1 cellular context compared by ENCODE assay signal in the genomic region with DNA sequence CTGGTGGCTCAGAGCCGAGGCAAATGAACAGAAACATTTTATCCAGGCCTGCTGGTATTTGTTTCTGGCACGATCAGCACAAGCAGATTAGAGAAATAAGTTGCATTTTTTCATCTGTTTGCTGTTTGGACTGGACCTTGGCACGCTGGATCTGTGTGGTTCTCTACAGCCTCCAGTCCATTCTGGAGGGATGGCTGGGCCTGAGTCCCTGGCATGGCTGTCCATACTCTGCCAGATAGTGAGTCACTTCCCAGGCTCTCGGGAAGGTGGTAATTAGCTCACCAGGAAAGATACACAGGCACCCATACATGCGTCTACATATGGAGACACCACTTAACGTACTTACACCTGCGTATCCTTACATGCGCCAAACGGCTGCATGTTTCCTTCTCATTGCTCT.
TF ChIP-seq lines count a peak whose summit lies in the region.

No MANE protein-coding gene starts in this region.

TF ChIP-seq in HepG2, 621 proteins besides CTCF, POLR2A, EP300 and RAD21 (continued from another document):
- TF ChIP-seq, protein P1, sequence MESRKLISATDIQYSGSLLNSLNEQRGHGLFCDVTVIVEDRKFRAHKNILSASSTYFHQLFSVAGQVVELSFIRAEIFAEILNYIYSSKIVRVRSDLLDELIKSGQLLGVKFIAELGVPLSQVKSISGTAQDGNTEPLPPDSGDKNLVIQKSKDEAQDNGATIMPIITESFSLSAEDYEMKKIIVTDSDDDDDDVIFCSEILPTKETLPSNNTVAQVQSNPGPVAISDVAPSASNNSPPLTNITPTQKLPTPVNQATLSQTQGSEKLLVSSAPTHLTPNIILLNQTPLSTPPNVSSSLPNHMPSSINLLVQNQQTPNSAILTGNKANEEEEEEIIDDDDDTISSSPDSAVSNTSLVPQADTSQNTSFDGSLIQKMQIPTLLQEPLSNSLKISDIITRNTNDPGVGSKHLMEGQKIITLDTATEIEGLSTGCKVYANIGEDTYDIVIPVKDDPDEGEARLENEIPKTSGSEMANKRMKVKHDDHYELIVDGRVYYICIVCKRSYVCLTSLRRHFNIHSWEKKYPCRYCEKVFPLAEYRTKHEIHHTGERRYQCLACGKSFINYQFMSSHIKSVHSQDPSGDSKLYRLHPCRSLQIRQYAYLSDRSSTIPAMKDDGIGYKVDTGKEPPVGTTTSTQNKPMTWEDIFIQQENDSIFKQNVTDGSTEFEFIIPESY (CRISPR knock-in tag; IDR thresholded peaks at IDR 0.05): peak; percentile 21; the same call in 1 of the 2 replicates
- TF ChIP-seq ZFP82 (CRISPR knock-in tag; IDR thresholded peaks at IDR 0.05; ENCODE audit: borderline replicate concordance): no peak
